12 cellular contexts compared by ENCODE assay signal in the genomic region with DNA sequence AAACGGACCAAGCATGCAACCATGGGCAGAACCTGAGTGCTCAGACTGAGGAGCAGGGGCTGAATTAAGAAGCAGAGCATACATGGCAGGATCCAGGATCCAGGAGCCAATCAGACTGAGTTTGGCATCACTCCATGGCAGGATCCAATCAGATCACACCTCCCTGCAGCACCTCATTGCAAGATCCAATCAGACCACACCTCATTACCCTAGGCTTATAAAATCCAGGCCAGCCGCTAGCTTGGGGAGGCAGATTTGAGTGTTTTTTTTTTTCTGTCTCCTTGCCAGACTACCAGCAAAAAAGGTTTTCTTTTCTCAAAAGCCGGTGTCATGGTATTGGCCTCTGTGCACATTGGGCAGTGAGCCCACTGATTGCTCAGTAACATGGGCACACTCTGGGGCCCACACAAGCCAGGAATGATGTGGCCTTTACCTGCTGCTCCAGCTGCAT.
DNase-seq lines count a peak whose midpoint lies in the region; ATAC-seq and TF ChIP-seq lines count a peak whose summit lies in the region.
"Had no signal": no experiment of that assay in that cellular context is flagged by ENCODE, and none has a peak within 500 bp of the region (broad histone marks: within the 10 kb centered on the region; RNA-seq: fewer than 3 reads in every experiment).

No MANE protein-coding gene starts in this region.

- no peak overlapping the region for H3K4me3 ChIP-seq in astrocyte of the cerebellum (ENCODE audit: low read depth, low read length)
- H3K4me3 ChIP-seq: gastrocnemius medialis, upper lobe of right lung had no signal

- in situ Hi-C loops in astrocyte of the cerebellum (cut with HindIII; ENCODE audit: low sequenced_read_pairs): no loop called here

- ATAC-seq in GM19452 (IDR thresholded peaks at IDR 0.05; ENCODE audit: unreplicated experiment) (no peak), GM18520 (IDR thresholded peaks at IDR 0.05; ENCODE audit: unreplicated experiment) (no peak)
- ATAC-seq: gastrocnemius medialis, upper lobe of right lung had no signal

- DNase-seq in A172 (ENCODE audit: low spot score) (peak; percentile 16), HT1080 (ENCODE audit: low read depth) (peak; percentile 57), astrocyte of the cerebellum (ENCODE audit: low read depth) (peak; percentile 46), glomerular visceral epithelial cell (ENCODE audit: extremely low spot score) (peak; percentile 80), NCI-H1436 (lab: John Stamatoyannopoulos, UW) (no peak), GF-D8 (lab: John Stamatoyannopoulos, UW) (no peak)
- DNase-seq: activated naive CD8-positive, alpha-beta T cell treated with anti-CD3 and anti-CD28 coated beads, Interleukin-2, amount 10 ng/mL, durations not matched to agents 7 days and 5 days; gastrocnemius medialis; NCI-H2081 treated with DMSO at 0.1 percent for 48 hours; upper lobe of right lung had no signal

- TF ChIP-seq CTCF in astrocyte of the cerebellum (IDR thresholded peaks at IDR 0.05; ENCODE audit: low read depth, low read length, missing control alignments): no peak

Comparison
In these comparisons a context has a peak if more than half of its experiments do, and no peak if none do; other contexts are left out.
1. DNase-seq: peak in A172 (single experiment), HT1080 (single experiment), astrocyte of the cerebellum (single experiment) and glomerular visceral epithelial cell (single experiment); none in NCI-H1436 (single experiment) and GF-D8 (single experiment).